8 cellular contexts compared by ENCODE assay signal in the genomic region with DNA sequence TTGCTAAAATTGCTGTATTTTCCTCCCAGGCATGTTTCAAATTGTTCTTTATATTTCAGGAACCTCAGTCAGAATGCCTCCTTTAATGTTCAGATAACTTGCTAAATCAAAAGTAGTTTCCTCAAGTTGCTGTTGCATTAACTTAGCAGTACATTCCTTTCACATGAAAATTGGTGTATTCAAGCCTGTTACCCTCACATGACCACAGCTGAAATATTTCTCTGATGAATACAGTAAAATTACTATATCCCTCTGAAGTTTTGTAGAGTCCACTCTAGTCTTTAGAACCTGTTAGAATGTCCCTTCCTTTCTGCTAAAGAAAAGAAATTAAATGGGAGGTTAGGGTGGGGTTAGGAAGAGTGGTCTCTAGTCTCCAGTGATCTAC. TPM values are rescaled to one million over a fixed set of nuclear protein-coding genes. Genes with fewer than 3 reads are reported as not detected.
DNase-seq lines count a peak whose midpoint lies in the region; ATAC-seq lines count a peak whose summit lies in the region.

No MANE protein-coding gene starts in this region.

- DNase-seq in ELR (ENCODE audit: low read depth) (peak; percentile 84), HT1080 (ENCODE audit: low read depth) (peak; percentile 54), astrocyte of the hippocampus (ENCODE audit: low read depth, low spot score) (peak; percentile 50), non-pigmented ciliary epithelial cell (ENCODE audit: low read depth) (peak; percentile 55), caudate nucleus (lab: John Stamatoyannopoulos, UW) (no peak), RKO (ENCODE audit: low spot score) (no peak)
- DNase-seq in stimulated activated CD4-positive, alpha-beta T cell treated with anti-CD3 and anti-CD28 coated beads, Interleukin-15, amount 100 ng/mL, for 24 hours = no peak

- no peak for ATAC-seq in GM19455 (IDR thresholded peaks at IDR 0.05; ENCODE audit: unreplicated experiment)

- H3K27ac ChIP-seq in caudate nucleus (ENCODE audit: low read depth, low read length) = no peak overlapping the region

RNA-seq across cellular contexts. Expression of a gene that starts 24.5 kb away (rescaled TPM):
- 31.6 and 41.8 TPM in 2 replicates for total RNA-seq in HT1080 (2014; rRNA removed; shearing (Covaris generic))
- polyA plus RNA-seq in HT1080 (2015; cell fraction: cytosol; rRNA removed) = 52.5 and 56.6 TPM in 2 replicates
- 42.1 and 48.2 TPM in 2 replicates for polyA plus RNA-seq in HT1080 (2015; cell fraction: nucleus; rRNA removed)

Comparison
In these comparisons a context has a peak if more than half of its experiments do, and no peak if none do; other contexts are left out.
1. DNase-seq: peak in ELR (single experiment), HT1080 (single experiment), astrocyte of the hippocampus (single experiment) and non-pigmented ciliary epithelial cell (single experiment); none in stimulated activated CD4-positive, alpha-beta T cell treated with anti-CD3 and anti-CD28 coated beads, Interleukin-15, amount 100 ng/mL, for 24 hours (single experiment), caudate nucleus (0 of 61) and RKO (single experiment).